ENCODE assay signal across 8 cellular contexts in genomic region chr20:17682889-17683198, GRCh38. TPM values are rescaled to one million over a fixed set of nuclear protein-coding genes. Genes with fewer than 3 reads are reported as not detected.
DNase-seq lines count a peak whose midpoint lies in the region; ATAC-seq and TF ChIP-seq lines count a peak whose summit lies in the region.

No MANE protein-coding gene starts in this region.

- peaks cover 3% of the 10 kb centered on the region for H3K79me1 ChIP-seq in H9 (ENCODE audit: insufficient read depth, low read depth, low read length, poor library complexity, severe bottlenecking)

- no peak overlapping the region for H4K91ac ChIP-seq in H9 (ENCODE audit: insufficient read length, low read depth, low read length)

- intact Hi-C loops in right cardiac atrium (cut with DNase I) = loop anchor here in 2 of 4 donors (10.0 kb wide), 1 partner anchor 122 kb away; no protein-coding TSS in a partner anchor

- H3K27ac ChIP-seq in H9 (ENCODE audit: insufficient read length, low read depth, low read length) (no peak overlapping the region), right cardiac atrium (ENCODE audit: low read length) (peak overlapping the region; percentile 77), skin epidermis (peak overlapping the region in 18 of 21 experiments; percentile 34 to 92 (median 78))

- peaks cover 12 to 19% (median 16%) of the 10 kb centered on the region in 3 experiments for H3K36me3 Mint-ChIP-seq in H9 (ENCODE audit: insufficient read depth in 1 of 3, low read depth in 3 of 3)

- TF ChIP-seq CTCF in H9 (conservative IDR thresholded peaks at IDR 0.05) = no peak; the same call in 2 of the 3 replicates
- no peak; the same call in 1 of the 2 replicates for TF ChIP-seq CTCF in WI38 (IDR thresholded peaks at IDR 0.05; ENCODE audit: low read depth, low read length)

- peaks cover 12% of the 10 kb centered on the region for H3K79me2 ChIP-seq in H9 (ENCODE audit: insufficient read depth, low read length)

- H2BK20ac ChIP-seq in H9 (ENCODE audit: low read depth, low read length, poor library complexity, severe bottlenecking) = no peak overlapping the region

- no peak overlapping the region for H2BK5ac ChIP-seq in H9 (ENCODE audit: insufficient read length, low read length)

- no peak overlapping the region for H4K5ac ChIP-seq in H9 (ENCODE audit: insufficient read length, low read depth, low read length)

- H3K14ac ChIP-seq in H9 (ENCODE audit: insufficient read depth, low read length) = no peak overlapping the region

- peaks cover 9% of the 10 kb centered on the region for H3K23me2 ChIP-seq in H9 (ENCODE audit: insufficient read length, low read depth, low read length, poor library complexity, severe bottlenecking)

- H3K9me3 Mint-ChIP-seq in H9 = peaks cover 7 to 15% of the 10 kb centered on the region in 2 experiments; a peak in 3 of 5 replicates

- peak overlapping the region in 1 of 3 experiments; percentile 45; a peak in 3 of 7 replicates for H3K27ac Mint-ChIP-seq in H9

- no peaks in the 10 kb centered on the region for H3K9me3 ChIP-seq in H9 (ENCODE audit: control insufficient read depth, low read depth, low read length)
- H3K9me3 ChIP-seq in right cardiac atrium (ENCODE audit: control insufficient read depth, low read length) = no peaks in the 10 kb centered on the region

- no peak overlapping the region for H4K8ac ChIP-seq in H9 (replicated peaks; ENCODE audit: insufficient read length, low read depth, low read length)

- no CpG with 5 or more reads among the region's 10 CpGs for WGBS in H9 (ENCODE audit: extremely low coverage, insufficient read length, low lambda C conversion rate)
- WGBS in right cardiac atrium = 33% methylated on average over 10 of the region's 10 CpGs

- H2BK15ac ChIP-seq in H9 (ENCODE audit: low read depth, low read length) = no peak overlapping the region

- no peak overlapping the region for H3K4ac ChIP-seq in H9 (ENCODE audit: low read depth, low read length)

- ATAC-seq in right cardiac atrium (no peak), GM18867 (IDR thresholded peaks at IDR 0.05; ENCODE audit: unreplicated experiment) (no peak)

- no peak overlapping the region for H3K23ac ChIP-seq in H9 (ENCODE audit: insufficient read length, low read depth, low read length)

- H3K4me3 ChIP-seq in WI38 (ENCODE audit: low read depth, low read length) (peak overlapping the region; percentile 54), right cardiac atrium (ENCODE audit: low read length) (peak overlapping the region; percentile 59), skin epidermis (peak overlapping the region; percentile 66 to 90 (median 83))

- H3K4me2 ChIP-seq in H9 (ENCODE audit: insufficient read depth, insufficient read length, low read length) = peak overlapping the region; percentile 49

- H3K27me3 ChIP-seq in H9 (ENCODE audit: insufficient read depth, low read length) (no peaks in the 10 kb centered on the region), right cardiac atrium (ENCODE audit: control insufficient read depth, insufficient read depth) (no peaks in the 10 kb centered on the region)

- H3K9ac ChIP-seq in H9 (ENCODE audit: extremely low read depth, insufficient read length, low read length) = no peak overlapping the region

- no peak overlapping the region for H3K18ac ChIP-seq in H9 (ENCODE audit: insufficient read length, low read depth, low read length)

- peaks cover 28 to 38% of the 10 kb centered on the region in 2 experiments for H3K4me1 Mint-ChIP-seq in H9

- H2AK5ac ChIP-seq in H9 (ENCODE audit: insufficient read length, low read length) = no peak overlapping the region

- no peaks in the 10 kb centered on the region for H4K20me1 ChIP-seq in H9 (ENCODE audit: control insufficient read depth, insufficient read depth, insufficient read length)

- H3K4me1 ChIP-seq in H9 (ENCODE audit: insufficient read depth, low read length) = peaks cover 6% of the 10 kb centered on the region; the same call in 1 of the 2 replicates
- H3K4me1 ChIP-seq in right cardiac atrium (ENCODE audit: control insufficient read depth, insufficient read depth, low read length) = peaks cover 6% of the 10 kb centered on the region

- H2BK120ac ChIP-seq in H9 (ENCODE audit: low read depth, low read length, poor library complexity, severe bottlenecking) = no peak overlapping the region

- no peak overlapping the region for H3T11ph ChIP-seq in H9 (ENCODE audit: low read length)

- no peak overlapping the region for H2AFZ ChIP-seq in H9 (ENCODE audit: low read length)

- DNase-seq in H9 (no peak), right cardiac atrium (no peak), NCI-H1048 (lab: John Stamatoyannopoulos, UW) (no peak), NCI-H2029 (lab: John Stamatoyannopoulos, UW) (no peak)
- no peak for DNase-seq in activated CD4-positive, CD25-positive, alpha-beta regulatory T cell (lab: John Stamatoyannopoulos, UW)

- peak overlapping the region; percentile 75 to 81 for H3K4me3 Mint-ChIP-seq in H9

- no peak overlapping the region for H2BK12ac ChIP-seq in H9 (ENCODE audit: insufficient read length, low read depth, low read length)

- H3K27me3 Mint-ChIP-seq in H9 (ENCODE audit: low read depth) = peaks cover 32% of the 10 kb centered on the region

- H3K56ac ChIP-seq in H9 (ENCODE audit: insufficient read length, low read depth, low read length) = no peak overlapping the region

RNA-seq across cellular contexts. Expression of gene RRBP1, which starts 0.8 kb away (rescaled TPM):
- 89.8 and 97.8 TPM in 2 replicates for total RNA-seq in H9 (2021)
- 100 to 1,000 TPM in 1 of 4 donors, 10 to 100 TPM in 3; 49.8 to 120 (median 57.1) TPM for total RNA-seq in right cardiac atrium
- 38.2 TPM for polyA plus RNA-seq in right cardiac atrium

RNA-seq across cellular contexts. Expression of gene BANF2, which starts 16.9 kb away (rescaled TPM):
- total RNA-seq in H9 (2021) (not detected in 2 replicates), right cardiac atrium (not detected)
- polyA plus RNA-seq in right cardiac atrium = not detected
